Comparison of ENCODE assay signal across 8 cellular contexts in the genomic region with DNA sequence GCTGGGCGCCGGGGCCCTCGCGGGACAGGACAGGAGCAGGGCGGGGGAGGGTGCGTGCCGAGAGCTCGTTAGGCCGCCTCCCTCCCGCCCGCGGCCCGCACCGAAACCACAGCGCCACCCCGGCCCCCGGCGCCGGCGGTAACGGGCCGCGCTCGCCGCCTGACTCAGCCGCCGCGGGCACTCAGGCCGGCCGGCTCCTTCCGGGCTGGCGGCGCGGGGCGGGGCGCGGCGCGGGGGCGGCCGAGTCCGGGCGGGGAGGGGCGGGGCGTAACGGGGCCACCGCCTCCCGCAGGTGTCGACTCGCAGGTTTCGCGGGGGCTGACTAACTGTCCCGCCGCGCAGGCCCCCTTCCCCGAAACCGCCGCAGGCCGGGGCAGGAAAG. TPM values are rescaled to one million over a fixed set of nuclear protein-coding genes. Genes with fewer than 3 reads are reported as not detected.
DNase-seq lines count a peak whose midpoint lies in the region; ATAC-seq and TF ChIP-seq lines count a peak whose summit lies in the region.

Gene AP5B1 (minus strand): TSS at position 207 of the 382 bp plus-strand sequence. CDS start 385 bp downstream, outside the sequence.

- H3K36me3 ChIP-seq in CD8-positive, alpha-beta memory T cell (ENCODE audit: insufficient read depth, low read length), result no peaks in the 10 kb centered on the region
- H3K36me3 ChIP-seq in ascending aorta, result peaks cover 17 to 31% of the 10 kb centered on the region in 2 donors

- H3K36me3 Mint-ChIP-seq in CD8-positive, alpha-beta memory T cell, result peaks cover 0 to 27% (median 0%) of the 10 kb centered on the region in 3 donors
- H3K36me3 Mint-ChIP-seq in T-helper 1 cell treated with Interleukin-12 subunit alpha and Interleukin-12 subunit beta and Interleukin-4 antibody, amounts not matched to agents 30 μg/mL and 1 μg/mL, for 36 hours (ENCODE audit: low read depth), result peaks cover 4% of the 10 kb centered on the region

- H3K4me3 Mint-ChIP-seq in CD8-positive, alpha-beta memory T cell, result peak within 1 kb of the TSS; percentile 68 to 92 (median 84)
- H3K4me3 Mint-ChIP-seq in T-helper 1 cell treated with Interleukin-12 subunit alpha and Interleukin-12 subunit beta and Interleukin-4 antibody, amounts not matched to agents 30 μg/mL and 1 μg/mL, for 36 hours, result peak within 1 kb of the TSS; percentile 86

- intact Hi-C loops in ascending aorta (cut with DNase I), result no loop called here

- no peaks in the 10 kb centered on the region for H3K9me3 Mint-ChIP-seq in CD8-positive, alpha-beta memory T cell
- no peaks in the 10 kb centered on the region for H3K9me3 Mint-ChIP-seq in T-helper 1 cell treated with Interleukin-12 subunit alpha and Interleukin-12 subunit beta and Interleukin-4 antibody, amounts not matched to agents 30 μg/mL and 1 μg/mL, for 36 hours

- peaks cover 3 to 4% of the 10 kb centered on the region in 2 donors for H3K27me3 Mint-ChIP-seq in CD8-positive, alpha-beta memory T cell
- H3K27me3 Mint-ChIP-seq in T-helper 1 cell treated with Interleukin-12 subunit alpha and Interleukin-12 subunit beta and Interleukin-4 antibody, amounts not matched to agents 30 μg/mL and 1 μg/mL, for 36 hours (ENCODE audit: low read depth), result peaks cover 28% of the 10 kb centered on the region

- H3K27ac Mint-ChIP-seq in CD8-positive, alpha-beta memory T cell, result peak within 1 kb of the TSS in 7 of 8 donors; percentile 23 to 87 (median 61)
- H3K27ac Mint-ChIP-seq in T-helper 1 cell treated with Interleukin-12 subunit alpha and Interleukin-12 subunit beta and Interleukin-4 antibody, amounts not matched to agents 30 μg/mL and 1 μg/mL, for 36 hours, result peak within 1 kb of the TSS; percentile 77

- H3K27ac ChIP-seq in CD8-positive, alpha-beta memory T cell (ENCODE audit: low read depth, low read length), result peak within 1 kb of the TSS; percentile 64
- H3K27ac ChIP-seq in HL-60 (replicated peaks), result peak within 1 kb of the TSS; percentile 97
- H3K27ac ChIP-seq in ascending aorta, result peak within 1 kb of the TSS; percentile 66 to 76

- H3K4me1 ChIP-seq in CD8-positive, alpha-beta memory T cell (ENCODE audit: insufficient read depth, low read length), result peaks cover 20% of the 10 kb centered on the region
- peaks cover 2 to 9% of the 10 kb centered on the region in 2 donors for H3K4me1 ChIP-seq in ascending aorta

- TF ChIP-seq CTCF in HL-60 (IDR thresholded peaks at IDR 0.05; ENCODE audit: insufficient read depth, low read length), result no peak
- TF ChIP-seq CTCF in ascending aorta (IDR thresholded peaks at IDR 0.05), result no peak

- H3K4me3 ChIP-seq in CD8-positive, alpha-beta memory T cell (ENCODE audit: low read length), result peak within 1 kb of the TSS; percentile 76
- peak within 1 kb of the TSS; percentile 54 for H3K4me3 ChIP-seq in HL-60 (replicated peaks; ENCODE audit: insufficient read depth, low read length)
- peak within 1 kb of the TSS; percentile 75 to 94 for H3K4me3 ChIP-seq in ascending aorta

- POLR2A ChIA-PET in CD8-positive, alpha-beta memory T cell (lab: Charles Lee), result interaction anchor here (0.5 to 1.0 kb wide), 4 partner anchors 37 to 367 kb away, joined by 3 to 5 read pairs (median 4); partner anchors contain the start of genes RELA and RNASEH2C

- peak; percentile 67 to 82 (median 70) for DNase-seq in CD8-positive, alpha-beta memory T cell
- DNase-seq in HL-60 (ENCODE audit: low read depth in 1 of 2, low spot score in 1 of 2) (peak; percentile 41 to 61), ascending aorta (ENCODE audit: low spot score in 2 of 2) (peak in 1 of 2 donors; percentile 80), hepatic stellate cell (ENCODE audit: low spot score) (peak; percentile 78), retina (peak; percentile 22), cortex of kidney (lab: John Stamatoyannopoulos, UW) (no peak)

- H3K27me3 ChIP-seq in CD8-positive, alpha-beta memory T cell (ENCODE audit: insufficient read depth, low read length, poor library complexity, severe bottlenecking), result no peaks in the 10 kb centered on the region
- H3K27me3 ChIP-seq in HL-60 (ENCODE audit: insufficient read depth, poor library complexity, severe bottlenecking) (peaks cover 10% of the 10 kb centered on the region), ascending aorta (no peaks in the 10 kb centered on the region)

- peaks cover 9 to 42% (median 14%) of the 10 kb centered on the region in 3 donors for H3K4me1 Mint-ChIP-seq in CD8-positive, alpha-beta memory T cell
- peaks cover 15% of the 10 kb centered on the region for H3K4me1 Mint-ChIP-seq in T-helper 1 cell treated with Interleukin-12 subunit alpha and Interleukin-12 subunit beta and Interleukin-4 antibody, amounts not matched to agents 30 μg/mL and 1 μg/mL, for 36 hours (ENCODE audit: low read depth)

- ATAC-seq in GM19328 (IDR thresholded peaks at IDR 0.05; ENCODE audit: unreplicated experiment), result peak; percentile 59

- H3K9me3 ChIP-seq in CD8-positive, alpha-beta memory T cell (ENCODE audit: low read length), result no peaks in the 10 kb centered on the region
- H3K9me3 ChIP-seq in ascending aorta, result no peaks in the 10 kb centered on the region

- CTCF ChIA-PET in CD8-positive, alpha-beta memory T cell (lab: Charles Lee), result interaction anchor here (0.6 to 3.8 kb wide), 19 partner anchors 8 to 740 kb away, joined by 3 to 47 read pairs (median 6); partner anchors contain the start of genes CCDC85B, FIBP, KAT5 and MUS81

RNA-seq across cellular contexts. Expression of gene AP5B1, which starts in this region (rescaled TPM):
- total RNA-seq in CD8-positive, alpha-beta memory T cell, result 10 to 100 TPM; 16.2 to 17.4 TPM
- polyA plus RNA-seq in CD8-positive, alpha-beta memory T cell, result 18.1 TPM
- total RNA-seq in ascending aorta, result 31.8 TPM
